8 cellular contexts compared by ENCODE assay signal in the genomic region with DNA sequence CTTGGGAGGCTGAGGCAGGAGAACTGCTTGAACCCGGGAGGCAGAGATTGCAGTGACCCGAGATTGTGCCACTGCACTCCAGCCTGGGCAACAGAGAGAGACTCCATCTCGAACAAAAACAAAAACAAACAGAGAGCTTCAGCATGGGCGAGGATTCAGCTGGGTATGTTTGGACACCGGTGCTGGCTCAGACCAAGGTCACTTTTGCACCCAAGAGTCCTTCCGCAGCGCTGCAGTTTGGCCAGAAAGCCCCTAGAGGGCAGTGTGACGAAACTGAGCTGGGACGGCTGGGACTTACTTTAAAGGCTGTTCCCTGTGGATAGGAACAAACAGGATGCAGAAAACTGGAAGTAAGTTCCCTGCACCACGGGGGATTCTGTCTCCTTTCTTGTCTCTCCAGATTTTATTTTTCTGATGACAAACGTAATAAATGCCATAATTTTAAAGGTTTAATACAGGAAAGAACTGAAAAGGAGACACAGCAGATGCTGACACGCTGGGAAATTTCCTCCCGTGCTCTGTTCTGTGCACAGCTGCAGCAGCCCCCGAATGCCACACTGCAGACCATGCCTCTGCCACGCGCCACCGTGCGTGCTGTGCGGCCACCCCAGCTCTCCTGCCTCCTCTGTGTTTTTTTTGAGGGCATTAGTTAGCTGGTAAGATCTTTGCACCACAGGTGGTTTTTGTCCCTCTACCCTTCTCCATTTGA. TPM values are rescaled to one million over a fixed set of nuclear protein-coding genes. Genes with fewer than 3 reads are reported as not detected.
DNase-seq lines count a peak whose midpoint lies in the region; FAIRE-seq and TF ChIP-seq lines count a peak whose summit lies in the region.

No MANE protein-coding gene starts in this region.

- DNase-seq in AG08396 (ENCODE audit: low spot score) (peak; percentile 61), H54 (ENCODE audit: insufficient read length, low spot score) (peak; percentile 50), NCI-H82 treated with DMSO at 0.1 percent for 48 hours (lab: John Stamatoyannopoulos, UW; ENCODE audit: unreplicated experiment) (peak; percentile 42), endodermal cell (peak; percentile 99), mucosa of gallbladder (ENCODE audit: low spot score) (peak; percentile 83), DMS79 (lab: John Stamatoyannopoulos, UW) (no peak)
- DNase-seq in activated CD8-positive, alpha-beta memory T cell treated with anti-CD3 and anti-CD28 coated beads for 4 hours (ENCODE audit: low read depth in 2 of 2): peak; percentile 30 to 48
- peak; percentile 30 to 37 for DNase-seq in stimulated activated CD8-positive, alpha-beta memory T cell treated with anti-CD3 and anti-CD28 coated beads, Interleukin-4, amount 100 ng/mL, for 4 hours (ENCODE audit: low read depth in 2 of 2, low spot score in 1 of 2)

- no peak for FAIRE-seq in H54 (lab: Jason Lieb, UNC)

- TF ChIP-seq CTCF in endodermal cell (conservative IDR thresholded peaks at IDR 0.05): peak; percentile 93

- H3K36me3 ChIP-seq in endodermal cell (ENCODE audit: control insufficient read depth, insufficient read depth, low read length): peaks cover 9% of the 10 kb centered on the region

- H3K27me3 ChIP-seq in endodermal cell (ENCODE audit: control insufficient read depth, insufficient read depth, low read length, poor library complexity, severe bottlenecking): no peaks in the 10 kb centered on the region

- no peaks in the 10 kb centered on the region for H3K9me3 Mint-ChIP-seq in endodermal cell

- no peak overlapping the region for H3K4me3 ChIP-seq in endodermal cell (ENCODE audit: low read length)

- no peak overlapping the region for H3K27ac ChIP-seq in endodermal cell (ENCODE audit: low read depth, low read length)

- peaks cover 51% of the 10 kb centered on the region for H3K36me3 Mint-ChIP-seq in endodermal cell (ENCODE audit: low read depth)

- no peak overlapping the region for H3K4me3 Mint-ChIP-seq in endodermal cell

- no peaks in the 10 kb centered on the region for H3K9me3 ChIP-seq in endodermal cell (ENCODE audit: control insufficient read depth, low read length)

- 39 to 50% methylated on average over 11 to 19 of the region's 19 CpGs for WGBS in endodermal cell (ENCODE audit: insufficient coverage in 1 of 2, insufficient read length in 1 of 2), 2 experiments

- TF ChIP-seq POLR2A in H54 (IDR thresholded peaks at IDR 0.05; ENCODE audit: low read depth, low read length): no peak

- no peaks in the 10 kb centered on the region for H3K27me3 Mint-ChIP-seq in endodermal cell (ENCODE audit: insufficient read depth)

- peaks cover 3% of the 10 kb centered on the region for H3K4me1 ChIP-seq in endodermal cell (ENCODE audit: control insufficient read depth, insufficient read depth, low read length)

- H3K9ac ChIP-seq in endodermal cell (ENCODE audit: extremely low read depth, low read length, poor library complexity, severe bottlenecking): no peak overlapping the region

- H3K4me1 Mint-ChIP-seq in endodermal cell: no peaks in the 10 kb centered on the region

- no peak overlapping the region for H3K27ac Mint-ChIP-seq in endodermal cell

RNA-seq across cellular contexts. Expression of gene USP36, which starts 25.2 kb away (rescaled TPM):
- total RNA-seq in endodermal cell: 10 to 100 TPM; 57.1 to 62.5 TPM
- 22.4 TPM for polyA plus RNA-seq in endodermal cell (2013, experiment 1 of 2)
- 26.5 TPM for polyA plus RNA-seq in endodermal cell (2013, experiment 2 of 2)
- 41.8 TPM for total RNA-seq in mucosa of gallbladder

RNA-seq across cellular contexts. Expression of gene CEP295NL, which starts 37.2 kb away (rescaled TPM):
- total RNA-seq in endodermal cell (1 to 10 TPM in 1 of 2 donors, under 1 TPM in 1; 0.97 to 2.2 TPM), mucosa of gallbladder (5.2 TPM)
- polyA plus RNA-seq in endodermal cell (2013, experiment 1 of 2): 0.43 TPM
- 0.37 TPM for polyA plus RNA-seq in endodermal cell (2013, experiment 2 of 2)

RNA-seq across cellular contexts. Expression of gene TIMP2, which starts 59.4 kb away (rescaled TPM):
- total RNA-seq in endodermal cell: 10 to 100 TPM; 36.9 to 42.7 TPM
- polyA plus RNA-seq in endodermal cell (2013, experiment 1 of 2): 61.1 TPM
- 60.7 TPM for polyA plus RNA-seq in endodermal cell (2013, experiment 2 of 2)
- 377 TPM for total RNA-seq in mucosa of gallbladder
